ENCODE assay signal across 7 cellular contexts in the genomic region with DNA sequence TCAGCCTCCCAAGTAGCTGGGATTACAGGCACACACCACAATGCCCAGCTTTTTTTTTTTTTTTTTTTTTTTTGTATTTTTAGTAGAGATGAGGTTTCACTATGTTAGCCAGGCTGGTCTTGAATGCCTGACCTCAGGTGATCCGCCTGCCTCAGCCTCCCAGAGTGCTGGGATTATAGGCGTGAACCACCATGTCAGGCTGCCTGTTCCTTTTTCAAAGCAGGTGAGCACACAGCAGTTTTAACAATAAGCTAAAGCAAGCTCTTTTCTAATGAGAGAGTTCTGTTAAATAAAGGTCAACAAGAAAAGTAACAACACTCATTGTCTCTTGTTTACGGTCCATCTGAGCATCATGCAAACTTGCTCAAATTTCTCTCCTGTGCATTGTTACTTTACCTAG. TPM values are rescaled to one million over a fixed set of nuclear protein-coding genes. Genes with fewer than 3 reads are reported as not detected.
"Had no signal": no experiment of that assay in that cellular context is flagged by ENCODE, and none has a peak within 500 bp of the region (broad histone marks: within the 10 kb centered on the region; RNA-seq: fewer than 3 reads in every experiment).

No MANE protein-coding gene starts in this region.

RNA-seq across cellular contexts. Expression of a gene that starts 13.2 kb away (rescaled TPM):
- total RNA-seq: natural killer cell treated with Interleukin-12 subunit alpha and Interleukin-12 subunit beta and Interleukin-15 and Interleukin-18, amount 100 ng/mL, for 72 hours; osteocyte; posterior vena cava; pulmonary artery endothelial cell; sciatic nerve; testis had no signal
- polyA plus RNA-seq: smooth muscle cell had no signal
